Comparison of ENCODE assay signal across 26 cellular contexts in the genomic region with DNA sequence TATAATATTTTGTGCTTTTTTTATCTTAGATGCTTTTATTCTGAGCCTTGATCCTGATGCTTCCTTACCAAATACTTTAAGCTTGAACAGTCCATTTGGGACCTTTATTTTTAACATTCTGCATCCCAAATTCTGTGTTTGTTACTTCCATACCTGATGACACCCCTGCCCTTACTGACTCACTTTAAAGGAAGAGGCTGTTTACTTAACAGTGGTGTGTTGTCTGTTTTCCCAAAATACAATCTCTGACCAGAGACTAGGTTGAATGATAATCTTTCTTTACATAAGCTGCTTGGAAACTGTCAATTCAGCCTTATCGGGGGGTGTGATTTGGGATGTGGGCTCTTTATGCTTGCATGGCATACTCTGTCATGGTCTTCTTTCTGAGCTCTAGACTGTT.
"Had no signal": no experiment of that assay in that cellular context is flagged by ENCODE, and none has a peak within 500 bp of the region (broad histone marks: within the 10 kb centered on the region; RNA-seq: fewer than 3 reads in every experiment).

No MANE protein-coding gene starts in this region.

- H3K9ac ChIP-seq: parathyroid adenoma had no signal

- FAIRE-seq: islet of Langerhans, kidney had no signal

- ATAC-seq: left colon; left lung; lower lobe of right lung; mucosa of descending colon; naive thymus-derived CD4-positive, alpha-beta T cell had no signal

- H3K27ac Mint-ChIP-seq: naive thymus-derived CD4-positive, alpha-beta T cell; natural killer cell treated with Interleukin-12 subunit alpha and Interleukin-12 subunit beta and Interleukin-15 and Interleukin-18, amount 100 ng/mL, for 72 hours; stimulated activated effector memory CD8-positive, alpha-beta T cell treated with anti-CD3 and anti-CD28 coated beads, Interleukin-12 subunit alpha, Interleukin-12 subunit beta, amount 100 ng/mL, for 72 hours; stimulated activated naive CD8-positive, alpha-beta T cell treated with anti-CD3 and anti-CD28 coated beads, Interleukin-15, Interleukin-2, amounts not matched to agents 100 ng/mL and 50 ng/mL, for 24 hours had no signal

- H3K27me3 ChIP-seq: left lung, right atrium auricular region, right lobe of liver, spleen, suprapubic skin, tibial artery, uterus had no signal

- H3K4me1 ChIP-seq: left lung, lower lobe of right lung, right atrium auricular region, spleen, suprapubic skin had no signal

- H3K27ac ChIP-seq: left lung, lower lobe of right lung, parathyroid adenoma, right atrium auricular region, suprapubic skin, thoracic aorta, tibial artery had no signal

- H3K27me3 Mint-ChIP-seq: naive thymus-derived CD4-positive, alpha-beta T cell; stimulated activated naive CD8-positive, alpha-beta T cell treated with anti-CD3 and anti-CD28 coated beads, Interleukin-15, Interleukin-2, amounts not matched to agents 100 ng/mL and 50 ng/mL, for 24 hours; type B pancreatic cell had no signal

- DNase-seq: immature natural killer cell; kidney; left colon; left lung; lower lobe of right lung; mammary epithelial cell; midbrain; mucosa of descending colon; naive thymus-derived CD4-positive, alpha-beta T cell; nucleus accumbens; right lobe of liver; spleen; stimulated activated CD4-positive, alpha-beta T cell treated with anti-CD3 and anti-CD28 coated beads, Interleukin-4, amount 100 ng/mL, for 24 hours; stimulated activated naive CD4-positive, alpha-beta T cell; tibial artery; uterus had no signal

- H3K9me3 Mint-ChIP-seq: natural killer cell treated with Interleukin-12 subunit alpha and Interleukin-12 subunit beta and Interleukin-15 and Interleukin-18, amount 100 ng/mL, for 72 hours; stimulated activated effector memory CD8-positive, alpha-beta T cell treated with anti-CD3 and anti-CD28 coated beads, Interleukin-12 subunit alpha, Interleukin-12 subunit beta, amount 100 ng/mL, for 72 hours had no signal

- H3K36me3 Mint-ChIP-seq: natural killer cell treated with Interleukin-12 subunit alpha and Interleukin-12 subunit beta and Interleukin-15 and Interleukin-18, amount 100 ng/mL, for 72 hours; stimulated activated effector memory CD8-positive, alpha-beta T cell treated with anti-CD3 and anti-CD28 coated beads, Interleukin-12 subunit alpha, Interleukin-12 subunit beta, amount 100 ng/mL, for 72 hours had no signal

- H3K4me1 Mint-ChIP-seq: immature natural killer cell had no signal

- H3K36me3 ChIP-seq: left lung, lower lobe of right lung, right atrium auricular region, right lobe of liver, spleen, suprapubic skin, thoracic aorta, tibial artery, uterus had no signal

- H3K4me3 ChIP-seq: left lung, lower lobe of right lung, mucosa of descending colon, right atrium auricular region, right lobe of liver, skin epidermis, spleen, suprapubic skin, thoracic aorta, tibial artery, uterus had no signal

- H3K9me3 ChIP-seq: left lung, lower lobe of right lung, mucosa of descending colon, right atrium auricular region, right lobe of liver, suprapubic skin, thoracic aorta, tibial artery, uterus had no signal

- H3K4me3 Mint-ChIP-seq: immature natural killer cell; naive thymus-derived CD4-positive, alpha-beta T cell; natural killer cell treated with Interleukin-12 subunit alpha and Interleukin-12 subunit beta and Interleukin-15 and Interleukin-18, amount 100 ng/mL, for 72 hours; stimulated activated effector memory CD8-positive, alpha-beta T cell treated with anti-CD3 and anti-CD28 coated beads, Interleukin-12 subunit alpha, Interleukin-12 subunit beta, amount 100 ng/mL, for 72 hours; stimulated activated naive CD8-positive, alpha-beta T cell treated with anti-CD3 and anti-CD28 coated beads, Interleukin-15, Interleukin-2, amounts not matched to agents 100 ng/mL and 50 ng/mL, for 24 hours had no signal

- H2AFZ ChIP-seq: parathyroid adenoma had no signal
